ENCODE assay signal across 1 cellular context in the genomic region with DNA sequence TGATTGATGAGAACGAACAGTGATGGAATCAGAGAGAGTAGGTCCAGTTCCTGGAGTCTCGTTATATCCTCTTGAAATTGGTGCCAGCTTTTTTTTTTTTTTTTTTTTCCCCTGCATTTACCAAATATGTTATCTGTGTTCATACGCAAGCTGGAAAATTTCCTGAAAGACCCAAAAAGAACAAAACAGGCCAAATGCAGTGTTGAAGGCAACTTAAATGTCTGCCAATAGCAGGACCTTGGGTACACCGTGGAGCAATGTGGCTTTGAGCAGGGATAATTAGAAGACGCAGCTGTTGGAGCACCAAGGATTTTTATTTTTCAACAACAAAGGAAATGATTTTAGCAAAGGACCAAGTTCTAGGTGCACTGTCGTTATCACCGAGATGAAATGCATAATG.
TF ChIP-seq lines count a peak whose summit lies in the region.

No MANE protein-coding gene starts in this region.

TF ChIP-seq in HepG2, 621 proteins besides CTCF, POLR2A, EP300 and RAD21:
- TF ChIP-seq TOPORS (CRISPR knock-in tag; IDR thresholded peaks at IDR 0.05) (peak; percentile 49; the same call in 1 of the 2 replicates), SIX4 (CRISPR knock-in tag; IDR thresholded peaks at IDR 0.05) (no peak), ZNF160 (CRISPR knock-in tag; IDR thresholded peaks at IDR 0.05) (peak; percentile 100)
TF ChIP-seq in HepG2: peak in this region for 2.
